ENCODE assay signal across 1 cellular context in the genomic region with DNA sequence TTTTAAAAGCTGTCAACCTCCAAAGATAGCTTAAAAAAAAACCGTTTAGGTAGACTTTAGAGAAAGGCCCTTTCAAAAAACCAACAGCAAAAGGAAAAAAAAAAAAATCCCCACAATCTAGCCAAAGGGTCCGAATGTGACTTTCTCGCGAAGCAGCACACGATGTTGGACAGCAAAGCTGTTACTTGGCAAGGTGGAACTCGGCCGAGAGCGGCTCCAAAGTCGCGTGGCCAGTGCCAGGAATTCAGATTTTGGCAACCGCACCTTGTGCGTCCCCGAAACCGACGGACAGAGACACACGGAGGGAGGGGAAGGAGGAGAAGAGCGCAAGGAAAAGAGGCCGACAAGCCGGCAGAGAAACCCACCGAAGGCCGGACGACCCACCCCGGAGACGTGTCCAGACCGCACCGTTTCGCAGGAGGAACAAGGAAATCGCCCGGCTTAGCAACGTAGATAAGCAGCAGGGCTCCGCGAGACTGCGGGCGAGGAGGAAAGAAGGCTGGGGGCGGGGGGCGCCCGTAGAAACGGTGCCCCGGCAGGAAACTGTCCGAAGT.
TF ChIP-seq lines count a peak whose summit lies in the region.

No MANE protein-coding gene starts in this region.

TF ChIP-seq in K562, 482 proteins besides CTCF, POLR2A, EP300 and RAD21 (continued from another document and continues in another):
- TF ChIP-seq, protein P1, sequence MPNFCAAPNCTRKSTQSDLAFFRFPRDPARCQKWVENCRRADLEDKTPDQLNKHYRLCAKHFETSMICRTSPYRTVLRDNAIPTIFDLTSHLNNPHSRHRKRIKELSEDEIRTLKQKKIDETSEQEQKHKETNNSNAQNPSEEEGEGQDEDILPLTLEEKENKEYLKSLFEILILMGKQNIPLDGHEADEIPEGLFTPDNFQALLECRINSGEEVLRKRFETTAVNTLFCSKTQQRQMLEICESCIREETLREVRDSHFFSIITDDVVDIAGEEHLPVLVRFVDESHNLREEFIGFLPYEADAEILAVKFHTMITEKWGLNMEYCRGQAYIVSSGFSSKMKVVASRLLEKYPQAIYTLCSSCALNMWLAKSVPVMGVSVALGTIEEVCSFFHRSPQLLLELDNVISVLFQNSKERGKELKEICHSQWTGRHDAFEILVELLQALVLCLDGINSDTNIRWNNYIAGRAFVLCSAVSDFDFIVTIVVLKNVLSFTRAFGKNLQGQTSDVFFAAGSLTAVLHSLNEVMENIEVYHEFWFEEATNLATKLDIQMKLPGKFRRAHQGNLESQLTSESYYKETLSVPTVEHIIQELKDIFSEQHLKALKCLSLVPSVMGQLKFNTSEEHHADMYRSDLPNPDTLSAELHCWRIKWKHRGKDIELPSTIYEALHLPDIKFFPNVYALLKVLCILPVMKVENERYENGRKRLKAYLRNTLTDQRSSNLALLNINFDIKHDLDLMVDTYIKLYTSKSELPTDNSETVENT (CRISPR knock-in tag; IDR thresholded peaks at IDR 0.05), result no peak
- TF ChIP-seq ZNF780A (CRISPR knock-in tag; IDR thresholded peaks at IDR 0.05) (no peak), MXI1 (IDR thresholded peaks at IDR 0.05; ENCODE audit: low read depth, low read length) (0 out of 2 replicates have a peak, but pooled peaks have one; percentile 32), ELF2 (CRISPR knock-in tag; IDR thresholded peaks at IDR 0.05) (no peak), ERF (CRISPR knock-in tag; IDR thresholded peaks at IDR 0.05) (no peak), ZNF23 (CRISPR knock-in tag; IDR thresholded peaks at IDR 0.05) (no peak), ILK (tag; IDR thresholded peaks at IDR 0.05; ENCODE audit: borderline replicate concordance, low read depth) (no peak), BCOR (IDR thresholded peaks at IDR 0.05) (peak; percentile 83), HNRNPUL1 (IDR thresholded peaks at IDR 0.05; ENCODE audit: low read length) (no peak), ZBTB2 (IDR thresholded peaks at IDR 0.05) (peak; percentile 43; the same call in 1 of the 2 replicates), BMI1 (IDR thresholded peaks at IDR 0.05; ENCODE audit: low read length) (no peak), FOXM1 (IDR thresholded peaks at IDR 0.05; ENCODE audit: low read depth) (no peak), FOXM1 (CRISPR knock-in tag; IDR thresholded peaks at IDR 0.05; ENCODE audit: low read depth) (0 out of 2 replicates have a peak, but pooled peaks have one; percentile 39), DDX20 (tag; IDR thresholded peaks at IDR 0.05; ENCODE audit: low read depth) (no peak), ZHX1 (conservative IDR thresholded peaks at IDR 0.05; ENCODE audit: low read length) (no peak), HNRNPL (IDR thresholded peaks at IDR 0.05; ENCODE audit: low read depth, low read length) (no peak), ZNF212 (CRISPR knock-in tag; IDR thresholded peaks at IDR 0.05) (no peak), VEZF1 (CRISPR knock-in tag; IDR thresholded peaks at IDR 0.05) (peak; percentile 72), ZNF274 (IDR thresholded peaks at IDR 0.05; ENCODE audit: borderline replicate concordance, low read depth, low read length) (no peak), FOXJ2 (tag; IDR thresholded peaks at IDR 0.05) (no peak), HDAC2 (IDR thresholded peaks at IDR 0.05) (peak; percentile 84), ZNF644 (tag; IDR thresholded peaks at IDR 0.05; ENCODE audit: low read depth) (no peak), FIP1L1 (IDR thresholded peaks at IDR 0.05; ENCODE audit: low read depth, low read length, poor library complexity, severe bottlenecking) (no peak), MTA1 (IDR thresholded peaks at IDR 0.05; ENCODE audit: borderline replicate concordance) (peak; percentile 43; the same call in 1 of the 2 replicates), SREBF1 (IDR thresholded peaks at IDR 0.05; ENCODE audit: borderline replicate concordance, low read depth, low read length) (no peak), TFAM (CRISPR knock-in tag; conservative IDR thresholded peaks at IDR 0.05) (no peak), E2F8 (IDR thresholded peaks at IDR 0.05; ENCODE audit: low read depth, partially characterized antibody) (no peak), YY1 (IDR thresholded peaks at IDR 0.05; ENCODE audit: borderline replicate concordance in 1 of 3, control insufficient read depth in 1 of 3, extremely low read depth in 1 of 3, insufficient read depth in 3 of 3, insufficient read length in 1 of 3, insufficient replicate concordance in 2 of 3, low read depth in 1 of 3, low read length in 2 of 3) (peak in 1 of 3 experiments; percentile 25)
- TF ChIP-seq, protein P2, sequence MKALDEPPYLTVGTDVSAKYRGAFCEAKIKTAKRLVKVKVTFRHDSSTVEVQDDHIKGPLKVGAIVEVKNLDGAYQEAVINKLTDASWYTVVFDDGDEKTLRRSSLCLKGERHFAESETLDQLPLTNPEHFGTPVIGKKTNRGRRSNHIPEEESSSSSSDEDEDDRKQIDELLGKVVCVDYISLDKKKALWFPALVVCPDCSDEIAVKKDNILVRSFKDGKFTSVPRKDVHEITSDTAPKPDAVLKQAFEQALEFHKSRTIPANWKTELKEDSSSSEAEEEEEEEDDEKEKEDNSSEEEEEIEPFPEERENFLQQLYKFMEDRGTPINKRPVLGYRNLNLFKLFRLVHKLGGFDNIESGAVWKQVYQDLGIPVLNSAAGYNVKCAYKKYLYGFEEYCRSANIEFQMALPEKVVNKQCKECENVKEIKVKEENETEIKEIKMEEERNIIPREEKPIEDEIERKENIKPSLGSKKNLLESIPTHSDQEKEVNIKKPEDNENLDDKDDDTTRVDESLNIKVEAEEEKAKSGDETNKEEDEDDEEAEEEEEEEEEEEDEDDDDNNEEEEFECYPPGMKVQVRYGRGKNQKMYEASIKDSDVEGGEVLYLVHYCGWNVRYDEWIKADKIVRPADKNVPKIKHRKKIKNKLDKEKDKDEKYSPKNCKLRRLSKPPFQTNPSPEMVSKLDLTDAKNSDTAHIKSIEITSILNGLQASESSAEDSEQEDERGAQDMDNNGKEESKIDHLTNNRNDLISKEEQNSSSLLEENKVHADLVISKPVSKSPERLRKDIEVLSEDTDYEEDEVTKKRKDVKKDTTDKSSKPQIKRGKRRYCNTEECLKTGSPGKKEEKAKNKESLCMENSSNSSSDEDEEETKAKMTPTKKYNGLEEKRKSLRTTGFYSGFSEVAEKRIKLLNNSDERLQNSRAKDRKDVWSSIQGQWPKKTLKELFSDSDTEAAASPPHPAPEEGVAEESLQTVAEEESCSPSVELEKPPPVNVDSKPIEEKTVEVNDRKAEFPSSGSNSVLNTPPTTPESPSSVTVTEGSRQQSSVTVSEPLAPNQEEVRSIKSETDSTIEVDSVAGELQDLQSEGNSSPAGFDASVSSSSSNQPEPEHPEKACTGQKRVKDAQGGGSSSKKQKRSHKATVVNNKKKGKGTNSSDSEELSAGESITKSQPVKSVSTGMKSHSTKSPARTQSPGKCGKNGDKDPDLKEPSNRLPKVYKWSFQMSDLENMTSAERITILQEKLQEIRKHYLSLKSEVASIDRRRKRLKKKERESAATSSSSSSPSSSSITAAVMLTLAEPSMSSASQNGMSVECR (CRISPR knock-in tag; IDR thresholded peaks at IDR 0.05), result peak; percentile 83
- TF ChIP-seq, protein P3, sequence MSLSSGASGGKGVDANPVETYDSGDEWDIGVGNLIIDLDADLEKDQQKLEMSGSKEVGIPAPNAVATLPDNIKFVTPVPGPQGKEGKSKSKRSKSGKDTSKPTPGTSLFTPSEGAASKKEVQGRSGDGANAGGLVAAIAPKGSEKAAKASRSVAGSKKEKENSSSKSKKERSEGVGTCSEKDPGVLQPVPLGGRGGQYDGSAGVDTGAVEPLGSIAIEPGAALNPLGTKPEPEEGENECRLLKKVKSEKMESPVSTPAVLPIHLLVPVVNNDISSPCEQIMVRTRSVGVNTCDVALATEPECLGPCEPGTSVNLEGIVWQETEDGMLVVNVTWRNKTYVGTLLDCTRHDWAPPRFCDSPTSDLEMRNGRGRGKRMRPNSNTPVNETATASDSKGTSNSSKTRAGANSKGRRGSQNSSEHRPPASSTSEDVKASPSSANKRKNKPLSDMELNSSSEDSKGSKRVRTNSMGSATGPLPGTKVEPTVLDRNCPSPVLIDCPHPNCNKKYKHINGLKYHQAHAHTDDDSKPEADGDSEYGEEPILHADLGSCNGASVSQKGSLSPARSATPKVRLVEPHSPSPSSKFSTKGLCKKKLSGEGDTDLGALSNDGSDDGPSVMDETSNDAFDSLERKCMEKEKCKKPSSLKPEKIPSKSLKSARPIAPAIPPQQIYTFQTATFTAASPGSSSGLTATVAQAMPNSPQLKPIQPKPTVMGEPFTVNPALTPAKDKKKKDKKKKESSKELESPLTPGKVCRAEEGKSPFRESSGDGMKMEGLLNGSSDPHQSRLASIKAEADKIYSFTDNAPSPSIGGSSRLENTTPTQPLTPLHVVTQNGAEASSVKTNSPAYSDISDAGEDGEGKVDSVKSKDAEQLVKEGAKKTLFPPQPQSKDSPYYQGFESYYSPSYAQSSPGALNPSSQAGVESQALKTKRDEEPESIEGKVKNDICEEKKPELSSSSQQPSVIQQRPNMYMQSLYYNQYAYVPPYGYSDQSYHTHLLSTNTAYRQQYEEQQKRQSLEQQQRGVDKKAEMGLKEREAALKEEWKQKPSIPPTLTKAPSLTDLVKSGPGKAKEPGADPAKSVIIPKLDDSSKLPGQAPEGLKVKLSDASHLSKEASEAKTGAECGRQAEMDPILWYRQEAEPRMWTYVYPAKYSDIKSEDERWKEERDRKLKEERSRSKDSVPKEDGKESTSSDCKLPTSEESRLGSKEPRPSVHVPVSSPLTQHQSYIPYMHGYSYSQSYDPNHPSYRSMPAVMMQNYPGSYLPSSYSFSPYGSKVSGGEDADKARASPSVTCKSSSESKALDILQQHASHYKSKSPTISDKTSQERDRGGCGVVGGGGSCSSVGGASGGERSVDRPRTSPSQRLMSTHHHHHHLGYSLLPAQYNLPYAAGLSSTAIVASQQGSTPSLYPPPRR (CRISPR knock-in tag; IDR thresholded peaks at IDR 0.05; ENCODE audit: borderline replicate concordance), result no peak
- TF ChIP-seq, protein P4, sequence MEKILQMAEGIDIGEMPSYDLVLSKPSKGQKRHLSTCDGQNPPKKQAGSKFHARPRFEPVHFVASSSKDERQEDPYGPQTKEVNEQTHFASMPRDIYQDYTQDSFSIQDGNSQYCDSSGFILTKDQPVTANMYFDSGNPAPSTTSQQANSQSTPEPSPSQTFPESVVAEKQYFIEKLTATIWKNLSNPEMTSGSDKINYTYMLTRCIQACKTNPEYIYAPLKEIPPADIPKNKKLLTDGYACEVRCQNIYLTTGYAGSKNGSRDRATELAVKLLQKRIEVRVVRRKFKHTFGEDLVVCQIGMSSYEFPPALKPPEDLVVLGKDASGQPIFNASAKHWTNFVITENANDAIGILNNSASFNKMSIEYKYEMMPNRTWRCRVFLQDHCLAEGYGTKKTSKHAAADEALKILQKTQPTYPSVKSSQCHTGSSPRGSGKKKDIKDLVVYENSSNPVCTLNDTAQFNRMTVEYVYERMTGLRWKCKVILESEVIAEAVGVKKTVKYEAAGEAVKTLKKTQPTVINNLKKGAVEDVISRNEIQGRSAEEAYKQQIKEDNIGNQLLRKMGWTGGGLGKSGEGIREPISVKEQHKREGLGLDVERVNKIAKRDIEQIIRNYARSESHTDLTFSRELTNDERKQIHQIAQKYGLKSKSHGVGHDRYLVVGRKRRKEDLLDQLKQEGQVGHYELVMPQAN (IDR thresholded peaks at IDR 0.05; ENCODE audit: borderline replicate concordance), result peak; percentile 92
